Comparison of ENCODE assay signal across 9 cellular contexts in the genomic region with DNA sequence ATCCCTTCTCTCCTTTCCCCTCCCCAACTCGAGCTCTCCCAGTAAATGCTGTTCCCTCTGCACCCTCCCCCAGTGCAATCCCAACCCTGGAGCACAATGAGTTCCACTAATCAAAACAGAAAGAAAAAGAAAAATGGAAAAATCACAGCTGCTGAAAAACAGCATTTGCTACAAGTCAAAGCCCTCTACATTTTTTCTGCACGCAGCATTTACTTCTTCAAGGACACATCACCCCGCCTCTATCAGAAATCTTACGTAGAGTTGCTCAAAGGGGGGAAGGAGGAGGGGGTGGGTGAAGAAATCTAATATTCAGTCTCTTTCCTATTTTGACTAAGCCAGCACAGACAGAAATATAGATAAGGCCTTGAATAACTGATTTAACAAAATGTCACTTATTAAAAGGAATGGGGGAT. TPM values are rescaled to one million over a fixed set of nuclear protein-coding genes. Genes with fewer than 3 reads are reported as not detected.
DNase-seq lines count a peak whose midpoint lies in the region; ATAC-seq and TF ChIP-seq lines count a peak whose summit lies in the region.
"Had no signal": no experiment of that assay in that cellular context is flagged by ENCODE, and none has a peak within 500 bp of the region (broad histone marks: within the 10 kb centered on the region; RNA-seq: fewer than 3 reads in every experiment).

No MANE protein-coding gene starts in this region.

- H3K4me3 ChIP-seq in left ventricle myocardium inferior, result peak overlapping the region; percentile 40
- H3K4me3 ChIP-seq in prostate gland, result no peak overlapping the region

- TF ChIP-seq POLR2A in prostate gland (IDR thresholded peaks at IDR 0.05), result no peak

- H3K27me3 Mint-ChIP-seq in activated CD4-positive, alpha-beta memory T cell treated with anti-CD3 and anti-CD28 coated beads for 36 hours, result no peaks in the 10 kb centered on the region

- H3K4me3 Mint-ChIP-seq in activated CD4-positive, alpha-beta memory T cell treated with anti-CD3 and anti-CD28 coated beads for 36 hours, result peak overlapping the region; percentile 60

- peaks cover 65% of the 10 kb centered on the region for H3K4me1 Mint-ChIP-seq in activated CD4-positive, alpha-beta memory T cell treated with anti-CD3 and anti-CD28 coated beads for 36 hours (ENCODE audit: low read depth)

- intact Hi-C loops in activated CD4-positive, alpha-beta memory T cell treated with anti-CD3 and anti-CD28 coated beads for 36 hours (cut with micrococcal nuclease), result loop anchor here (1.0 kb wide), 1 partner anchor 10 kb away; the partner anchor contains the start of gene TRERF1
- intact Hi-C loops in left ventricle myocardium inferior (cut with micrococcal nuclease) (no loop called here), prostate gland (cut with DNase I) (no loop called here)

- peaks cover 34% of the 10 kb centered on the region for H3K4me1 ChIP-seq in left ventricle myocardium inferior
- peaks cover 2% of the 10 kb centered on the region for H3K4me1 ChIP-seq in prostate gland (replicated peaks)

- no peak for TF ChIP-seq CTCF in left ventricle myocardium inferior (IDR thresholded peaks at IDR 0.05; ENCODE audit: borderline replicate concordance)
- no peak for TF ChIP-seq CTCF in prostate gland (IDR thresholded peaks at IDR 0.05)

- H3K27me3 ChIP-seq in left ventricle myocardium inferior (ENCODE audit: low read depth) (no peaks in the 10 kb centered on the region), prostate gland (replicated peaks; ENCODE audit: insufficient read depth) (no peaks in the 10 kb centered on the region)

- H3K9me3 Mint-ChIP-seq in activated CD4-positive, alpha-beta memory T cell treated with anti-CD3 and anti-CD28 coated beads for 36 hours, result no peaks in the 10 kb centered on the region

- H3K27ac ChIP-seq in left ventricle myocardium inferior (replicated peaks), result peak overlapping the region; percentile 72
- H3K27ac ChIP-seq in prostate gland, result peak overlapping the region; percentile 38 to 67

- H3K27ac Mint-ChIP-seq in activated CD4-positive, alpha-beta memory T cell treated with anti-CD3 and anti-CD28 coated beads for 36 hours, result peak overlapping the region; percentile 75

- H3K36me3 ChIP-seq in left ventricle myocardium inferior (no peaks in the 10 kb centered on the region), prostate gland (no peaks in the 10 kb centered on the region)

- POLR2A ChIA-PET in activated CD4-positive, alpha-beta memory T cell treated with anti-CD3 and anti-CD28 coated beads for 36 hours (lab: Charles Lee), result interaction anchor here (0.6 to 3.0 kb wide), 6 partner anchors 10 to 223 kb away, joined by 3 to 12 read pairs (median 3); partner anchors contain the start of gene TRERF1

- CTCF ChIA-PET in activated CD4-positive, alpha-beta memory T cell treated with anti-CD3 and anti-CD28 coated beads for 36 hours (lab: Charles Lee), result interaction anchor here (0.9 to 4.7 kb wide), 7 partner anchors 13 to 274 kb away, joined by 3 to 24 read pairs (median 8); no protein-coding TSS in a partner anchor

- peaks cover 2% of the 10 kb centered on the region for H3K36me3 Mint-ChIP-seq in activated CD4-positive, alpha-beta memory T cell treated with anti-CD3 and anti-CD28 coated beads for 36 hours

- DNase-seq in EH (ENCODE audit: low read depth), result peak; percentile 25
- DNase-seq in activated CD4-positive, alpha-beta memory T cell treated with anti-CD3 and anti-CD28 coated beads for 36 hours, result no peak
- DNase-seq in left ventricle myocardium inferior, result no peak
- DNase-seq in prostate gland (ENCODE audit: low spot score), result no peak
- DNase-seq in NCI-H2029 treated with DMSO at 0.1 percent for 48 hours (lab: John Stamatoyannopoulos, UW), result no peak
- no peak for DNase-seq in ecto neural progenitor cell (ENCODE audit: low spot score)
- DNase-seq in NCI-H345 treated with DMSO at 0.1 percent for 48 hours (lab: John Stamatoyannopoulos, UW; ENCODE audit: unreplicated experiment), result no peak
- DNase-seq: stimulated activated CD4-positive, alpha-beta T cell treated with anti-CD3 and anti-CD28 coated beads, Interleukin-4, amount 100 ng/mL, for 1 hour had no signal

- 50% methylated on average over 4 of the region's 4 CpGs for WGBS in prostate gland

- ATAC-seq in GM21360 (IDR thresholded peaks at IDR 0.05; ENCODE audit: unreplicated experiment), result no peak

- H3K9me3 ChIP-seq in left ventricle myocardium inferior (replicated peaks) (no peaks in the 10 kb centered on the region), prostate gland (no peaks in the 10 kb centered on the region)

RNA-seq across cellular contexts. Expression of gene TRERF1, which starts 10.7 kb away (rescaled TPM):
- total RNA-seq in activated CD4-positive, alpha-beta memory T cell treated with anti-CD3 and anti-CD28 coated beads for 36 hours, result 10 to 100 TPM; 16.3 to 16.7 TPM
- total RNA-seq in left ventricle myocardium inferior (1.4 TPM), prostate gland (10 to 100 TPM in 1 of 2 donors, 1 to 10 TPM in 1; 9.5 to 34.8 TPM)
